ENCODE assay signal across 8 cellular contexts in the genomic region with DNA sequence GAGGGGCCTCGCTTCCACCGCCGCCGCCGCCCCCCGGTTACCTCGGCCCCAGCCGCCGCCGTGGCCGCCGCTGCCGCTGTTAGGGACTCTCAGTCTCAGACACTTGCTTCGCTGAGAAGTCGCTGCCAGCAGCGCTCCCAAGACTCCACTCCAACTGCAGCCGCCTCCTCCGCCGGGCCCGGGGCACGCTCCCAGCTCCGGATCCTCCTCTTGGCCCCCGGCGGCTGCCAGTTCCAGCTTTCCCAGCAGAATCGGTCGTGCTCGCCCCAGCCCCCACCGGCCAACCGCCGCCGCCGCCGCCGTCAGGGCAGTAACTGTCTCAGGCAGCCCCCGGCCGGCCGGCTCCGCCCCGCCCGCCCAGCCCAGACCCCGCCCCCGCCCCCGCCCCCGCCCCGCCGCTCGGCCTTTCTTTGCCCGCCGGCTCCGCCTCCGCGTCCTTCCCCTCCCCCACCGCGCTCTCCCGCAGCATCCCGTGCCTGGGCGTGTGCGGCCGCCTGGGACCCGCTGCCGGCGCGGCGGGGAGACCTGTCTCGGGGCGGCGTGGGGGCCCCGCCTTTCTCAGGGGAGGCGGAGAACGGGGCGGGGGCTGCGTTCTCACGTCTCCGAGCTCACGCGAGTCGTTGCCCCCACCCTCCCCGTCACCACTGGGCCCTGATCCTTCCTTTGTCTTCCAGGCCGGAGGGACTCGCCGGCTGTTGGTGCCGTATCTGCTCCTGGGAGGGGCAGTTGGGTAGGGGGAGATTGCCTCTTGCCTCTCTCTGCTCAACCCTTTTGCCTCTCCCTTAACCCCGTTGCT. TPM values are rescaled to one million over a fixed set of nuclear protein-coding genes. Genes with fewer than 3 reads are reported as not detected.
DNase-seq lines count a peak whose midpoint lies in the region; ATAC-seq, FAIRE-seq and TF ChIP-seq lines count a peak whose summit lies in the region.

Gene ANKRD50 (minus strand): TSS at position 316 of the 796 bp plus-strand sequence. CDS start 2,221 bp downstream, outside the sequence.

- H3K27ac Mint-ChIP-seq in T-cell = peak within 1 kb of the TSS; percentile 54 to 77

- H3K36me3 ChIP-seq in ascending aorta (no peaks in the 10 kb centered on the region), psoas muscle (ENCODE audit: insufficient read depth in 1 of 2, low read depth in 1 of 2) (no peaks in the 10 kb centered on the region), vagina (no peaks in the 10 kb centered on the region)

- H3K9me3 Mint-ChIP-seq in T-cell = no peaks in the 10 kb centered on the region

- H3K4me3 Mint-ChIP-seq in T-cell = peak within 1 kb of the TSS in 2 of 3 donors; percentile 82 to 87

- H3K36me3 Mint-ChIP-seq in T-cell = no peaks in the 10 kb centered on the region

- peaks cover 7 to 10% (median 7%) of the 10 kb centered on the region in 3 donors for H3K4me1 Mint-ChIP-seq in T-cell

- peaks cover 0 to 18% of the 10 kb centered on the region in 2 donors for H3K4me1 ChIP-seq in ascending aorta
- H3K4me1 ChIP-seq in right cardiac atrium (ENCODE audit: control insufficient read depth, insufficient read depth, low read length) = peaks cover 3% of the 10 kb centered on the region
- H3K4me1 ChIP-seq in psoas muscle = peaks cover 22% of the 10 kb centered on the region
- peaks cover 24% of the 10 kb centered on the region for H3K4me1 ChIP-seq in vagina

- H3K27ac ChIP-seq in ascending aorta (peak within 1 kb of the TSS; percentile 90 to 97), right cardiac atrium (ENCODE audit: low read length) (peak within 1 kb of the TSS; percentile 94), psoas muscle (peak within 1 kb of the TSS; percentile 90), vagina (peak within 1 kb of the TSS; percentile 96)

- under 1% methylated on average over 83 of the region's 83 CpGs for WGBS in right cardiac atrium
- WGBS in psoas muscle, 3 donors = 0 to 1% (median 0%) methylated on average over 35 to 83 of the region's 83 CpGs

- H3K9me3 ChIP-seq in ascending aorta (no peaks in the 10 kb centered on the region), right cardiac atrium (ENCODE audit: control insufficient read depth, low read length) (no peaks in the 10 kb centered on the region), psoas muscle (no peaks in the 10 kb centered on the region), vagina (no peaks in the 10 kb centered on the region)

- peaks cover 0 to 6% of the 10 kb centered on the region in 2 donors for H3K27me3 Mint-ChIP-seq in T-cell

- TF ChIP-seq CTCF in ascending aorta (IDR thresholded peaks at IDR 0.05) (no peak), psoas muscle (IDR thresholded peaks at IDR 0.05) (no peak), vagina (IDR thresholded peaks at IDR 0.05) (no peak)

- POLR2A ChIA-PET in T-cell (lab: Charles Lee) = no interaction called here

- H3K4me3 ChIP-seq in ascending aorta (peak within 1 kb of the TSS; percentile 72 to 98), right cardiac atrium (ENCODE audit: low read length) (peak within 1 kb of the TSS; percentile 72), psoas muscle (peak within 1 kb of the TSS; percentile 83), vagina (peak within 1 kb of the TSS; percentile 91 to 95)

- DNase-seq in GM12892 (ENCODE audit: insufficient read length) = peak; percentile 49
- peak; percentile 85 to 96 (median 95) for DNase-seq in NCI-H1417 (lab: John Stamatoyannopoulos, UW)
- DNase-seq in T-cell = peak; percentile 31 to 76 (median 53)
- peak; percentile 66 to 94 for DNase-seq in ascending aorta (ENCODE audit: low spot score in 2 of 2)
- DNase-seq in right cardiac atrium = peak; percentile 93 to 97 (median 97)
- DNase-seq in psoas muscle = peak; percentile 89 to 92
- peak in 1 of 2 donors; percentile 95 for DNase-seq in vagina (ENCODE audit: extremely low spot score in 2 of 2)

- peak; percentile 94 for FAIRE-seq in GM12892 (lab: Jason Lieb, UNC)

- TF ChIP-seq POLR2A in GM12892 (IDR thresholded peaks at IDR 0.05; ENCODE audit: low read depth, low read length) (no peak; the same call in 1 of the 2 replicates), vagina (IDR thresholded peaks at IDR 0.05) (peak in 1 of 2 donors; percentile 67)

- H3K27me3 ChIP-seq in ascending aorta (no peaks in the 10 kb centered on the region), right cardiac atrium (ENCODE audit: control insufficient read depth, insufficient read depth) (no peaks in the 10 kb centered on the region), psoas muscle (ENCODE audit: insufficient read depth in 3 of 3, low read length in 2 of 3) (no peaks in the 10 kb centered on the region), vagina (no peaks in the 10 kb centered on the region)

- CTCF ChIA-PET in T-cell (lab: Charles Lee) = no interaction called here

- intact Hi-C loops in ascending aorta (cut with DNase I) = loop anchor here (2.0 to 10.0 kb wide), 6 partner anchors 150 to 1978 kb away; partner anchors contain the start of genes BBS12 and SPRY1
- intact Hi-C loops in right cardiac atrium (cut with DNase I) = no loop called here
- intact Hi-C loops in psoas muscle (cut with DNase I) = loop anchor here (10.0 kb wide), 2 partner anchors 222 to 378 kb away; no protein-coding TSS in a partner anchor
- intact Hi-C loops in vagina (cut with DNase I) = no loop called here

- ATAC-seq in HG02763 (IDR thresholded peaks at IDR 0.05; ENCODE audit: unreplicated experiment) (peak; percentile 70), T-cell (replicated peaks in 1 of 4) (peak; percentile 72 to 82 (median 79)), right cardiac atrium (peak; percentile 93 to 94), psoas muscle (peak; percentile 87 to 91 (median 90))

RNA-seq across cellular contexts. Expression of gene ANKRD50, which starts in this region (rescaled TPM):
- polyA plus RNA-seq in GM12892 (2012; ENCODE audit: missing spikeins) = 0.76 TPM
- under 1 TPM; 0.23 to 0.65 (median 0.41) TPM for total RNA-seq in T-cell
- 26.9 TPM for total RNA-seq in ascending aorta
- total RNA-seq in right cardiac atrium = 10 to 100 TPM in 3 of 4 donors, 1 to 10 TPM in 1; 7.9 to 11.5 (median 10.6) TPM
- polyA plus RNA-seq in right cardiac atrium = 3.0 TPM
- 1 to 10 TPM; 2.9 to 7.0 (median 4.8) TPM for total RNA-seq in psoas muscle
- polyA plus RNA-seq in psoas muscle = 1 to 10 TPM in 2 of 3 donors, under 1 TPM in 1; 0.66 to 3.1 (median 1.4) TPM
- 20.6 TPM for total RNA-seq in vagina

Comparison
In these comparisons a context has a peak if more than half of its experiments do, and no peak if none do; other contexts are left out.
1. Peak in DNase-seq and ATAC-seq in T-cell; RNA of the gene not detected or under 1 TPM.
2. intact Hi-C loops: an anchor here in ascending aorta (2.0 to 10.0 kb wide) and psoas muscle (10.0 kb wide); none called in right cardiac atrium and vagina.